8 cellular contexts compared by ENCODE assay signal in the genomic region with DNA sequence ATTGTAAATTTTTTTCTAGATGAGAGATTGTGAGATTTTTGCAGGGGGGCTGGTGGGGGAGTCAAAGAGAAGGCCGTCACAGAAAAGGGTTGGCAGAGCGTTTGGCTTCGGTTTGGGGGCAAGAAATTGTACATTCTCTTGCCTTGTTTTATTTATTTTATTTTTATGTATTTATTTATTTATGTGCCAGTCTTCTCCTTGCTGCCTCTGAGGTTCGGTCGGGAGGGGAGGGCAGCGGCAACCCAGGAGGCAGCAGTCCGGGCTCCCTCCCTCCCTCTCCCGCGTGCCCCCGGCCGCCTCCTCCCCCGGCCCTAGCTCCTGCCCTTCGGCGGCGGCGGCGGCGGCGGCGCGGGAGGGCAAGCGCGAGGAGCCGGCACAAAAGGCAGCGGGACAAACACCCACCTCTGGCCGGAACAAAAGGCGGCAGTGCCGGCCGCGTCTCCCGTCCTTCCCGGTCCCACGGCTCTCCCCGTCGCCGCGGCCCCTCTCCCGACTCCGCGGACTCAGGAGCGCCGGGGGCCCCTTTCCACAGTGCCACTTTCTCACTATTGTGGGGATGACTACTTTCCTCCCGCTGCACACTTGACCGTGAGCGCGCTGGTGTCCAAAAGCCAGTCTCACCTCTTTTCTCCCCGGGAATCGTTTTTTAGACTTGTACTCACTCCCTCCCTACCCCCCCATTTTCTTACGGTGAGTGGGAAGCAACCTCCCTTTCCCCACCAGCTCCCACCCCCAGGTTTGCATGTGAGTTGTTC. TPM values are rescaled to one million over a fixed set of nuclear protein-coding genes. Genes with fewer than 3 reads are reported as not detected.
A peak's percentile ranks its signal among the peaks of the same experiment; 100 is the strongest.
DNase-seq lines count a peak whose midpoint lies in the region; ATAC-seq and TF ChIP-seq lines count a peak whose summit lies in the region.

No MANE protein-coding gene starts in this region.

- H2AFZ ChIP-seq in HCT116 (ENCODE audit: low read depth, low read length, poor library complexity, severe bottlenecking): peak overlapping the region; percentile 93

- H3K27me3 Mint-ChIP-seq in activated T-helper 17 cell treated with anti-CD3 and anti-CD28 coated beads, Interleukin-2, amount 50 U/mL, for 72 hours: peaks cover 47% of the 10 kb centered on the region
- peaks cover 29 to 53% (median 47%) of the 10 kb centered on the region in 3 donors for H3K27me3 Mint-ChIP-seq in immature natural killer cell (ENCODE audit: low read depth in 3 of 3)

- intact Hi-C loops in HCT116 (cut with micrococcal nuclease): loop anchor here (5.0 to 10.0 kb wide), 2 partner anchors 1247 to 1790 kb away; no protein-coding TSS in a partner anchor
- intact Hi-C loops in sciatic nerve (cut with DNase I): no loop called here

- TF ChIP-seq RAD21 in HCT116 (IDR thresholded peaks at IDR 0.05; ENCODE audit: low read depth): no peak

- H3K9ac ChIP-seq in HCT116 (ENCODE audit: low read length): no peak overlapping the region
- H3K9ac ChIP-seq in subcutaneous abdominal adipose tissue (ENCODE audit: low read length in 5 of 5): peak overlapping the region in 1 of 5 donors; percentile 39

- no peak overlapping the region for H3K27ac Mint-ChIP-seq in activated T-helper 17 cell treated with anti-CD3 and anti-CD28 coated beads, Interleukin-2, amount 50 U/mL, for 72 hours
- no peak overlapping the region for H3K27ac Mint-ChIP-seq in immature natural killer cell

- no peaks in the 10 kb centered on the region for H3K9me3 Mint-ChIP-seq in activated T-helper 17 cell treated with anti-CD3 and anti-CD28 coated beads, Interleukin-2, amount 50 U/mL, for 72 hours
- peaks cover 0 to 4% (median 0%) of the 10 kb centered on the region in 6 donors for H3K9me3 Mint-ChIP-seq in immature natural killer cell

- DNase-seq in BJ (ENCODE audit: low read depth): no peak
- no peak for DNase-seq in HCT116 (ENCODE audit: low read depth, low spot score)
- DNase-seq in immature natural killer cell: no peak
- no peak for DNase-seq in GM10266 (ENCODE audit: extremely low spot score)
- DNase-seq in HuH-7.5 (ENCODE audit: low spot score): no peak
- no peak for DNase-seq in sciatic nerve (ENCODE audit: low spot score)

- peaks cover 6% of the 10 kb centered on the region for H3K36me3 Mint-ChIP-seq in activated T-helper 17 cell treated with anti-CD3 and anti-CD28 coated beads, Interleukin-2, amount 50 U/mL, for 72 hours (ENCODE audit: low read depth)
- no peaks in the 10 kb centered on the region for H3K36me3 Mint-ChIP-seq in immature natural killer cell

- peak; percentile 15; the same call in 1 of the 2 replicates for ATAC-seq in HCT116
- ATAC-seq in activated T-helper 17 cell treated with anti-CD3 and anti-CD28 coated beads, Interleukin-2, amount 50 U/mL, for 72 hours (replicated peaks): no peak
- ATAC-seq in sciatic nerve: no peak

- H3K4me2 ChIP-seq in HCT116 (ENCODE audit: low read length): peak overlapping the region; percentile 98

- CTCF ChIA-PET in BJ (lab: Yijun Ruan, JAX): no interaction called here
- CTCF ChIA-PET in HCT116 (lab: Charles Lee): no interaction called here

- H3K27ac ChIP-seq in HCT116 (ENCODE audit: low read depth, low read length) (no peak overlapping the region), subcutaneous abdominal adipose tissue (ENCODE audit: low read depth, low read length) (no peak overlapping the region)

- no peaks in the 10 kb centered on the region for H3K9me2 ChIP-seq in HCT116 (ENCODE audit: insufficient read depth)

- TF ChIP-seq CTCF in BJ (IDR thresholded peaks at IDR 0.05; ENCODE audit: insufficient read depth, low read depth, low read length) (no peak), HCT116 (IDR thresholded peaks at IDR 0.05 in 2 of 3, conservative IDR thresholded peaks at IDR 0.05 in 1 of 3; ENCODE audit: borderline replicate concordance in 1 of 3, insufficient read depth in 1 of 3, low read depth in 2 of 3, low read length in 2 of 3) (no peak), GM10266 (IDR thresholded peaks at IDR 0.05; ENCODE audit: control insufficient read depth, insufficient read depth, low read depth, missing control alignments) (no peak)

- H3K9me3 ChIP-seq in HCT116 (ENCODE audit: control insufficient read depth in 1 of 2, insufficient read depth in 1 of 2, low read depth in 1 of 2, low read length in 2 of 2): no peaks in the 10 kb centered on the region
- no peaks in the 10 kb centered on the region for H3K9me3 ChIP-seq in subcutaneous abdominal adipose tissue (ENCODE audit: control insufficient read depth in 5 of 5, low read length in 5 of 5)

- no peak for TF ChIP-seq POLR2A in HCT116 (IDR thresholded peaks at IDR 0.05; ENCODE audit: borderline replicate concordance, extremely low read depth, insufficient read depth, insufficient read length)

- peaks cover 12% of the 10 kb centered on the region for H3K4me1 Mint-ChIP-seq in activated T-helper 17 cell treated with anti-CD3 and anti-CD28 coated beads, Interleukin-2, amount 50 U/mL, for 72 hours
- peaks cover 55 to 73% of the 10 kb centered on the region in 2 donors for H3K4me1 Mint-ChIP-seq in immature natural killer cell

- H3K36me3 ChIP-seq in BJ (ENCODE audit: control insufficient read depth, insufficient read depth, low read length): no peaks in the 10 kb centered on the region
- no peaks in the 10 kb centered on the region for H3K36me3 ChIP-seq in HCT116 (ENCODE audit: control insufficient read depth in 1 of 2, insufficient read depth in 2 of 2, low read length in 2 of 2)
- H3K36me3 ChIP-seq in subcutaneous abdominal adipose tissue (ENCODE audit: control insufficient read depth in 5 of 5, insufficient read depth in 5 of 5, low read length in 5 of 5): no peaks in the 10 kb centered on the region

- peaks cover 8% of the 10 kb centered on the region for H3K27me3 ChIP-seq in BJ (ENCODE audit: control insufficient read depth, insufficient read depth, low read length)
- peaks cover 63% of the 10 kb centered on the region for H3K27me3 ChIP-seq in HCT116 (ENCODE audit: insufficient read depth, low read length)
- H3K27me3 ChIP-seq in subcutaneous abdominal adipose tissue (ENCODE audit: control insufficient read depth in 5 of 5, insufficient read depth in 4 of 5, low read length in 5 of 5): peaks cover 31 to 74% (median 51%) of the 10 kb centered on the region in 5 donors

- H3K4me1 ChIP-seq in HCT116 (ENCODE audit: control insufficient read depth in 1 of 2, insufficient read depth in 2 of 2, low read length in 2 of 2) (peaks cover 2 to 36% of the 10 kb centered on the region in 2 experiments; a peak in 3 of 4 replicates), subcutaneous abdominal adipose tissue (ENCODE audit: control insufficient read depth in 5 of 5, insufficient read depth in 5 of 5, low read length in 5 of 5) (peaks cover 0 to 65% (median 61%) of the 10 kb centered on the region in 5 donors)

- peak overlapping the region; percentile 52 for H3K4me3 Mint-ChIP-seq in activated T-helper 17 cell treated with anti-CD3 and anti-CD28 coated beads, Interleukin-2, amount 50 U/mL, for 72 hours
- peak overlapping the region; percentile 75 to 94 (median 86) for H3K4me3 Mint-ChIP-seq in immature natural killer cell

- BruUV-seq in HCT116 (replicated peaks; lab: Mats Ljungman, UMichigan): no TSS peak

- H3K4me3 ChIP-seq in BJ (ENCODE audit: low read depth, low read length) (peak overlapping the region; percentile 52), HCT116 (replicated peaks in 1 of 2; ENCODE audit: low read depth in 1 of 2, low read length in 2 of 2) (peak overlapping the region; percentile 57 to 67), subcutaneous abdominal adipose tissue (ENCODE audit: low read depth in 1 of 5, low read length in 5 of 5) (peak overlapping the region; percentile 22 to 58 (median 47))

- H3K79me2 ChIP-seq in HCT116 (ENCODE audit: insufficient read depth, low read length): no peaks in the 10 kb centered on the region

- POLR2A ChIA-PET in BJ (lab: Charles Lee): interaction anchor here (0.6 kb wide), 1 partner anchor 126 kb away, joined by 4 read pairs; no protein-coding TSS in a partner anchor
- POLR2A ChIA-PET in HCT116 (lab: Charles Lee): no interaction called here

- no peaks in the 10 kb centered on the region for H4K20me1 ChIP-seq in HCT116 (ENCODE audit: insufficient read depth)

- RAD21 ChIA-PET in HCT116 (lab: Charles Lee; ENCODE audit: low non-redundant PET in 1 of 2, low total read pairs in 2 of 2, uncharacterized antibody in 2 of 2, unreplicated experiment in 2 of 2): no interaction called here

TF ChIP-seq in HCT116, 20 proteins besides CTCF, POLR2A, EP300 and RAD21 (continues in another document):
- TF ChIP-seq SP1 (IDR thresholded peaks at IDR 0.05; ENCODE audit: low read depth): no peak
- no peak for TF ChIP-seq TCF7L2 (IDR thresholded peaks at IDR 0.05; ENCODE audit: borderline replicate concordance, extremely low read depth, insufficient read depth, insufficient read length)
- no peak for TF ChIP-seq YY1 (IDR thresholded peaks at IDR 0.05; ENCODE audit: extremely low read depth, insufficient replicate concordance, low read depth, low read length)
- TF ChIP-seq SRF (IDR thresholded peaks at IDR 0.05; ENCODE audit: low read depth): no peak
- no peak for TF ChIP-seq EGR1 (IDR thresholded peaks at IDR 0.05; ENCODE audit: low read depth)
- TF ChIP-seq CBX3 (IDR thresholded peaks at IDR 0.05; ENCODE audit: low read depth): no peak
- no peak for TF ChIP-seq SIN3A (IDR thresholded peaks at IDR 0.05; ENCODE audit: low read depth)
- TF ChIP-seq, protein P1, sequence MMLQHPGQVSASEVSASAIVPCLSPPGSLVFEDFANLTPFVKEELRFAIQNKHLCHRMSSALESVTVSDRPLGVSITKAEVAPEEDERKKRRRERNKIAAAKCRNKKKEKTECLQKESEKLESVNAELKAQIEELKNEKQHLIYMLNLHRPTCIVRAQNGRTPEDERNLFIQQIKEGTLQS (IDR thresholded peaks at IDR 0.05): no peak

RNA-seq across cellular contexts. Expression of a gene that starts 1.2 kb away (rescaled TPM):
- polyA plus RNA-seq in BJ (2011; rRNA removed): 0.60 and 1.4 TPM in 2 replicates
- polyA minus RNA-seq in BJ (2011; rRNA and poly(A)+ RNA removed): 3.1 and 4.2 TPM in 2 replicates
- total RNA-seq in HCT116 (2021; ENCODE audit: unreplicated experiment): 0.71 TPM
- 0.62 and 0.70 TPM in 2 replicates for polyA plus RNA-seq in HCT116 (2012)
- under 1 TPM in 1 of 2 donors, not detected in 1; 0.90 TPM for total RNA-seq in activated T-helper 17 cell treated with anti-CD3 and anti-CD28 coated beads, Interleukin-2, amount 50 U/mL, for 72 hours
- under 1 TPM; 0.14 to 0.69 (median 0.29) TPM for polyA plus RNA-seq in immature natural killer cell
- 1.6 TPM for total RNA-seq in sciatic nerve
